ENCODE assay signal across 18 cellular contexts in the genomic region with DNA sequence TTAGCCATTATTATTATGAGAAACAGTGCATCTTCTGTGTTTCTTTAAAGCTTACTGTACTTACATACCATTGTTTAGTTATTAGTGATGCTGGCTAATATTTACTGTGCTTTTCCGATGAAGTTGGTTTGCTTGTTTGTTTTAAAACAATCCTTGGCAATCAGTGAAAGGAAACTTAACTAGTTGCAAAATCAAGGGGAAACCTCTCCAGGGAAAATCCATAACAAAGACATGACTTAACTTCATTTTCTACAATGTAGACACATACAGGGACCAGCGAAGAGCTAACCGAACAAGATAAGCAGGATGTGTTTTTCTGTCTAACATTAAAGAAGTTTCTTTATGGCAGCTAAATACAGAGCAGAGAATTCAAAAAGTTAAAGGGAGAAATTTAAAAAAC.
"Had no signal": no experiment of that assay in that cellular context is flagged by ENCODE, and none has a peak within 500 bp of the region (broad histone marks: within the 10 kb centered on the region; RNA-seq: fewer than 3 reads in every experiment).

No MANE protein-coding gene starts in this region.

- H3K27ac Mint-ChIP-seq: activated CD4-positive, alpha-beta memory T cell treated with anti-CD3 and anti-CD28 coated beads, Interleukin-2, amount 10 ng/mL, durations not matched to agents 7 days and 5 days; nephron progenitor cell had no signal

- H3K9me3 ChIP-seq: breast epithelium, spleen, thyroid gland, uterus had no signal

- H3K4me3 ChIP-seq: breast epithelium, SJSA1, spleen, thyroid gland, uterus had no signal

- H3K36me3 ChIP-seq: breast epithelium, SJSA1, spleen, thyroid gland, uterus had no signal

- DNase-seq: activated CD4-positive, alpha-beta memory T cell treated with anti-CD3 and anti-CD28 coated beads, Interleukin-2, amount 10 ng/mL, durations not matched to agents 7 days and 5 days; activated CD4-positive, CD25-positive, alpha-beta regulatory T cell; aorta; cerebellar nuclear complex; effector memory CD4-positive, alpha-beta T cell; head of caudate nucleus; mesendoderm; nephron progenitor cell; occipital lobe; spleen; thyroid gland; uterus had no signal

- H3K27ac ChIP-seq: breast epithelium, epithelial cell of prostate, SJSA1, spleen, thyroid gland, uterus had no signal

- H3K9me3 Mint-ChIP-seq: dendritic cell treated with granulocyte-macrophage colony-stimulating factor and Interleukin-4, amounts not matched to agents 40 ng/mL and 50 ng/mL, for 4 days had no signal

- H3K4me3 Mint-ChIP-seq: activated CD4-positive, alpha-beta memory T cell treated with anti-CD3 and anti-CD28 coated beads, Interleukin-2, amount 10 ng/mL, durations not matched to agents 7 days and 5 days; dendritic cell treated with granulocyte-macrophage colony-stimulating factor and Interleukin-4, amounts not matched to agents 40 ng/mL and 50 ng/mL, for 4 days; nephron progenitor cell; T-helper 2 cell treated with Interferon-gamma antibody and Interleukin-4, amounts not matched to agents 5 μg/mL and 100 μg/mL, for 36 hours had no signal

- H3K4me1 ChIP-seq: breast epithelium, SJSA1, thyroid gland, uterus had no signal

- ATAC-seq: sciatic nerve had no signal

- H3K27me3 ChIP-seq: breast epithelium, SJSA1, spleen, thyroid gland, uterus had no signal
